In the genomic region with DNA sequence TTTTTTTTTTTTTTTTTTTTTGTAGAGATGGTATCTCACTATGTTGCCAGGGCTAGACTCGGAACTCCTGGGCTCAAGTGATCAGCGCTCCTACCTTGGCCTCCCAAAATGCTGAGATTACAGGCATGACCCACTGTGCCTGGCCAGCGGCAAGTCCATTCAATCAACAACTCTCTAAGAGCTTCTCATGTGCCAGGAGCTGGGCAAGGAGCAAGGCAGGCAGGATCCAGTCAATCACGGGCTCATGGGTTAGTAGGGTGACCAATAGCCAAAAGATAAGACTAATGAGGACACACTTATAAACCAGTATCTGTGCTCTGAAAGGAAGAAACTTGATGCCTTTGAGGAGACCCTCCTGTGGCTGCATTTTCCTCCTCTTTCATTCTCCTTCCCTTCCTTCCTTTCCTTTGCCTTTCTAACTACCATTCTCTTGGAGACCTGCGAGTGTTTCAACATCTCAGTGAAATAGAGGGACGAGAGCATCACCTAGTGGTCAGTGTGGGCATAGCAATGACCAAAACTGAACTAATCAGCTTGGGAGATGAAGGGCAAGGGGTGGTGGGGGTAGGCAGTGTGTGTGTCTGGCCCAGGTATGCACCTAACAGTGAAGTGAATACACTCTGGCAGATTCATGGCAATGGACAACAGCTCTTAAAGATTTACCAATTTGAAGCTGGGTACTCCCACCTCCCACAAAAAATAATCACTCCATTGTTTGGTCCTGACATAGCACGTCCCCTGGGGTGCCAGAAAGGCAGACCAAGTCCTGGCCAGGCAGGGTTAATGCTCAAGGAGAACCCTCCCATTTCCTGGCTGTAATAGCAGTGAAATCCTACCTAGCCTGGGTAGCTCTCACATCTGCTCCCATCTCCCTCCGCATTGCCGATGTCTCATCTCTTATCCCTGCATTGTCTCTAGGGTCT, we compare ENCODE assay signal across 8 cellular contexts. TPM values are rescaled to one million over a fixed set of nuclear protein-coding genes. Genes with fewer than 3 reads are reported as not detected.
DNase-seq lines count a peak whose midpoint lies in the region; ATAC-seq and TF ChIP-seq lines count a peak whose summit lies in the region.

No MANE protein-coding gene starts in this region.

- peak; percentile 84 for ATAC-seq in GM23338
- ATAC-seq in lung (ENCODE audit: insufficient read depth, low FRiP score) = peak; percentile 65
- ATAC-seq in GM19023 (IDR thresholded peaks at IDR 0.05; ENCODE audit: unreplicated experiment) = no peak

- no peaks in the 10 kb centered on the region; the same call in 1 of the 2 replicates for H3F3A ChIP-seq in GM23338 (replicated peaks; ENCODE audit: low read depth)

- H3K36me3 Mint-ChIP-seq in GM23338 (ENCODE audit: low read depth) = peaks cover 5% of the 10 kb centered on the region; the same call in 2 of the 3 replicates
- peaks cover 1% of the 10 kb centered on the region for H3K36me3 Mint-ChIP-seq in activated CD4-positive, alpha-beta T cell treated with anti-CD3 and anti-CD28 coated beads, Interleukin-2, amount 10 ng/mL, durations not matched to agents 24 days and 14 days (ENCODE audit: low read depth)

- H3K27ac ChIP-seq in GM23338 (ENCODE audit: low read depth) (no peak overlapping the region), lung (ENCODE audit: low read depth in 1 of 2, low read length in 1 of 2) (no peak overlapping the region)

- H3K27me3 ChIP-seq in GM23338 (ENCODE audit: insufficient read depth) (peaks cover 10% of the 10 kb centered on the region), lung (ENCODE audit: control insufficient read depth, insufficient read depth) (no peaks in the 10 kb centered on the region)

- DNase-seq in AG08396 (ENCODE audit: low spot score) = peak; percentile 75
- peak; percentile 93 for DNase-seq in GM23338 (ENCODE audit: low spot score)
- peak; percentile 29 for DNase-seq in NCI-H526 treated with DMSO at 0.1 percent for 48 hours (lab: John Stamatoyannopoulos, UW)
- DNase-seq in activated CD4-positive, alpha-beta T cell treated with anti-CD3 and anti-CD28 coated beads, Interleukin-2, amount 10 ng/mL, durations not matched to agents 24 days and 14 days = peak; percentile 95
- DNase-seq in dedifferentiated amniotic fluid mesenchymal stem cell (ENCODE audit: extremely low spot score) = peak; percentile 85
- peak; percentile 75 for DNase-seq in lung (ENCODE audit: low spot score)
- DNase-seq in stimulated activated CD8-positive, alpha-beta memory T cell treated with anti-CD3 and anti-CD28 coated beads, Interleukin-15, amount 100 ng/mL, for 4 hours (ENCODE audit: low read depth in 2 of 2) = peak; percentile 23 to 69

- no peak overlapping the region for H2AFZ ChIP-seq in GM23338

- H3K4me1 ChIP-seq in GM23338 (ENCODE audit: insufficient read depth) (peaks cover 17% of the 10 kb centered on the region), lung (ENCODE audit: control insufficient read depth in 2 of 2, insufficient read depth in 2 of 2, low read length in 2 of 2) (peaks cover 0 to 11% of the 10 kb centered on the region in 2 donors)

- peak overlapping the region; percentile 8; the same call in 1 of the 3 replicates for H3K4me3 Mint-ChIP-seq in GM23338
- no peak overlapping the region for H3K4me3 Mint-ChIP-seq in activated CD4-positive, alpha-beta T cell treated with anti-CD3 and anti-CD28 coated beads, Interleukin-2, amount 10 ng/mL, durations not matched to agents 24 days and 14 days

- H3K4me3 ChIP-seq in GM23338 = no peak overlapping the region
- no peak overlapping the region for H3K4me3 ChIP-seq in lung

- peaks cover 9% of the 10 kb centered on the region for H4K20me1 ChIP-seq in GM23338 (replicated peaks; ENCODE audit: insufficient read depth)

- H3K27ac Mint-ChIP-seq in GM23338 = no peak overlapping the region; the same call in 1 of the 2 replicates
- H3K27ac Mint-ChIP-seq in activated CD4-positive, alpha-beta T cell treated with anti-CD3 and anti-CD28 coated beads, Interleukin-2, amount 10 ng/mL, durations not matched to agents 24 days and 14 days = no peak overlapping the region

- peaks cover 23% of the 10 kb centered on the region for H3K27me3 Mint-ChIP-seq in GM23338 (ENCODE audit: insufficient read depth, low read depth, poor library complexity)
- peaks cover 4% of the 10 kb centered on the region for H3K27me3 Mint-ChIP-seq in activated CD4-positive, alpha-beta T cell treated with anti-CD3 and anti-CD28 coated beads, Interleukin-2, amount 10 ng/mL, durations not matched to agents 24 days and 14 days

- H3K36me3 ChIP-seq in GM23338 (ENCODE audit: insufficient read depth) = no peaks in the 10 kb centered on the region
- no peaks in the 10 kb centered on the region for H3K36me3 ChIP-seq in lung (ENCODE audit: control insufficient read depth in 2 of 2, insufficient read depth in 2 of 2, low read length in 2 of 2)

- no peaks in the 10 kb centered on the region for H3K9me2 ChIP-seq in GM23338 (ENCODE audit: insufficient read depth)

- H3K4me2 ChIP-seq in GM23338 = no peak overlapping the region

- H3K9me3 Mint-ChIP-seq in GM23338 = no peaks in the 10 kb centered on the region; the same call in 1 of the 3 replicates
- H3K9me3 Mint-ChIP-seq in activated CD4-positive, alpha-beta T cell treated with anti-CD3 and anti-CD28 coated beads, Interleukin-2, amount 10 ng/mL, durations not matched to agents 24 days and 14 days = no peaks in the 10 kb centered on the region

- no peaks in the 10 kb centered on the region for H3K9me3 ChIP-seq in lung (ENCODE audit: control insufficient read depth in 2 of 2, insufficient read depth in 1 of 2, low read length in 1 of 2)

- 53 to 60% methylated on average over 9 of the region's 9 CpGs for WGBS in lung, 2 donors

- TF ChIP-seq CTCF in GM23338 (conservative IDR thresholded peaks at IDR 0.05; ENCODE audit: low read depth in 2 of 2) = peak; percentile 100
- peak; percentile 99 for TF ChIP-seq CTCF in lung (IDR thresholded peaks at IDR 0.05; ENCODE audit: control extremely low read depth, extremely low read depth)

- H3K4me1 Mint-ChIP-seq in GM23338 = peaks cover 26% of the 10 kb centered on the region
- peaks cover 16% of the 10 kb centered on the region for H3K4me1 Mint-ChIP-seq in activated CD4-positive, alpha-beta T cell treated with anti-CD3 and anti-CD28 coated beads, Interleukin-2, amount 10 ng/mL, durations not matched to agents 24 days and 14 days

- intact Hi-C loops in activated CD4-positive, alpha-beta T cell treated with anti-CD3 and anti-CD28 coated beads, Interleukin-2, amount 10 ng/mL, durations not matched to agents 24 days and 14 days (cut with micrococcal nuclease) = loop anchor here (1.0 to 5.0 kb wide), 3 partner anchors 108 to 313 kb away; partner anchors contain the start of gene ULK3

- peaks cover 7% of the 10 kb centered on the region; the same call in 1 of the 2 replicates for H3K79me2 ChIP-seq in GM23338 (replicated peaks; ENCODE audit: insufficient read depth)

TF ChIP-seq in GM23338, 12 proteins besides CTCF, POLR2A, EP300 and RAD21 (continues in another document):
- TF ChIP-seq ZNF114 (CRISPR knock-in tag; IDR thresholded peaks at IDR 0.05) (no peak), ZNF331 (CRISPR knock-in tag; IDR thresholded peaks at IDR 0.05; ENCODE audit: low read depth) (no peak), STAT1 (IDR thresholded peaks at IDR 0.05; ENCODE audit: unreplicated experiment) (no peak)

RNA-seq across cellular contexts. Expression of gene RPP25, which starts 6.2 kb away (rescaled TPM):
- 15.8 and 18.8 TPM in 2 replicates for total RNA-seq in GM23338 (2014; rRNA removed; shearing (Covaris generic))
- polyA plus RNA-seq in GM23338 (2016; fragmentation: Nextera tagmentation; extraction: Ambion mirVana) (14.6 and 14.8 TPM in 2 replicates), lung (10 to 100 TPM in 1 of 2 donors, 1 to 10 TPM in 1; 10.0 to 15.7 TPM)
- 13.1 and 13.9 TPM in 2 replicates for total RNA-seq in activated CD4-positive, alpha-beta T cell treated with anti-CD3 and anti-CD28 coated beads, Interleukin-2, amount 10 ng/mL, durations not matched to agents 24 days and 14 days
- 10 to 100 TPM in 1 of 2 donors, 1 to 10 TPM in 1; 3.8 to 15.2 TPM for total RNA-seq in lung

RNA-seq across cellular contexts. Expression of gene COX5A, which starts 12.5 kb away (rescaled TPM):
- 190 and 292 TPM in 2 replicates for total RNA-seq in GM23338 (2014; rRNA removed; shearing (Covaris generic))
- polyA plus RNA-seq in GM23338 (2016; fragmentation: Nextera tagmentation; extraction: Ambion mirVana) (765 and 885 TPM in 2 replicates), lung (100 to 1,000 TPM; 233 to 301 TPM)
- 314 and 317 TPM in 2 replicates for total RNA-seq in activated CD4-positive, alpha-beta T cell treated with anti-CD3 and anti-CD28 coated beads, Interleukin-2, amount 10 ng/mL, durations not matched to agents 24 days and 14 days
- 100 to 1,000 TPM in 1 of 2 donors, 10 to 100 TPM in 1; 70.7 to 163 TPM for total RNA-seq in lung

RNA-seq across cellular contexts. Expression of gene FAM219B, which starts 43.7 kb away (rescaled TPM):
- 53.1 and 61.4 TPM in 2 replicates for total RNA-seq in GM23338 (2014; rRNA removed; shearing (Covaris generic))
- polyA plus RNA-seq in GM23338 (2016; fragmentation: Nextera tagmentation; extraction: Ambion mirVana) = 28.2 and 28.8 TPM in 2 replicates
- total RNA-seq in activated CD4-positive, alpha-beta T cell treated with anti-CD3 and anti-CD28 coated beads, Interleukin-2, amount 10 ng/mL, durations not matched to agents 24 days and 14 days = 68.0 and 82.0 TPM in 2 replicates
- total RNA-seq in lung = 10 to 100 TPM; 49.7 to 88.4 TPM
- polyA plus RNA-seq in lung = 10 to 100 TPM; 32.4 to 35.3 TPM

RNA-seq across cellular contexts. Expression of gene SCAMP5, which starts 45.0 kb away (rescaled TPM):
- 31.0 and 43.3 TPM in 2 replicates for total RNA-seq in GM23338 (2014; rRNA removed; shearing (Covaris generic))
- polyA plus RNA-seq in GM23338 (2016; fragmentation: Nextera tagmentation; extraction: Ambion mirVana) = 12.8 and 12.9 TPM in 2 replicates
- 0.92 and 1.3 TPM in 2 replicates for total RNA-seq in activated CD4-positive, alpha-beta T cell treated with anti-CD3 and anti-CD28 coated beads, Interleukin-2, amount 10 ng/mL, durations not matched to agents 24 days and 14 days
- 1 to 10 TPM; 3.8 to 4.8 TPM for total RNA-seq in lung
- 1 to 10 TPM in 1 of 2 donors, under 1 TPM in 1; 0.94 to 9.5 TPM for polyA plus RNA-seq in lung

Comparison
In these comparisons a context has a peak if more than half of its experiments do, and no peak if none do; other contexts are left out.
1. DNase-seq: peak in every context shown above with its lines; median percentile 95 in activated CD4-positive, alpha-beta T cell treated with anti-CD3 and anti-CD28 coated beads, Interleukin-2, amount 10 ng/mL, durations not matched to agents 24 days and 14 days; 93 in GM23338; 85 in dedifferentiated amniotic fluid mesenchymal stem cell; 75 in AG08396; 75 in lung; 46 in stimulated activated CD8-positive, alpha-beta memory T cell treated with anti-CD3 and anti-CD28 coated beads, Interleukin-15, amount 100 ng/mL, for 4 hours; 29 in NCI-H526 treated with DMSO at 0.1 percent for 48 hours.